Comparison of ENCODE assay signal across 8 cellular contexts in genomic region chr6:85643530-85644373, GRCh38. TPM values are rescaled to one million over a fixed set of nuclear protein-coding genes. Genes with fewer than 3 reads are reported as not detected.
DNase-seq lines count a peak whose midpoint lies in the region; ATAC-seq, FAIRE-seq and TF ChIP-seq lines count a peak whose summit lies in the region.

No MANE protein-coding gene starts in this region.

- TF ChIP-seq POLR2A in GM15510 (IDR thresholded peaks at IDR 0.05; ENCODE audit: borderline replicate concordance, extremely low read depth, insufficient read length) = peak; percentile 57

- H3K9me2 ChIP-seq in hepatocyte (replicated peaks; ENCODE audit: insufficient read depth) = no peaks in the 10 kb centered on the region

- peak overlapping the region; percentile 62 for H2AFZ ChIP-seq in hepatocyte

- H3K79me2 ChIP-seq in hepatocyte = peaks cover 38% of the 10 kb centered on the region

- H3K4me2 ChIP-seq in hepatocyte = peak overlapping the region; percentile 79

- 2% methylated on average over 29 of the region's 76 CpGs for WGBS in hepatocyte (ENCODE audit: low lambda C conversion rate, missing lambda C conversion rate)

- no peaks in the 10 kb centered on the region for H3K27me3 ChIP-seq in ascending aorta
- H3K27me3 ChIP-seq in hepatocyte = no peaks in the 10 kb centered on the region

- H3K4me3 ChIP-seq in ascending aorta = peak overlapping the region; percentile 93 to 95
- peak overlapping the region; percentile 59 for H3K4me3 ChIP-seq in hepatocyte

- H3K36me3 ChIP-seq in ascending aorta = peaks cover 0 to 13% of the 10 kb centered on the region in 2 donors
- H3K36me3 ChIP-seq in hepatocyte (replicated peaks; ENCODE audit: insufficient read depth, low read depth) = no peaks in the 10 kb centered on the region

- peak; percentile 88 for DNase-seq in NCI-H1436 (lab: John Stamatoyannopoulos, UW)
- DNase-seq in T follicular helper cell (ENCODE audit: low read depth) = peak; percentile 52
- peak; percentile 61 to 95 for DNase-seq in ascending aorta (ENCODE audit: low spot score in 2 of 2)
- DNase-seq in hepatocyte (ENCODE audit: low spot score) = peak; percentile 94
- peak; percentile 97 for DNase-seq in renal cortical epithelial cell (ENCODE audit: low read depth)
- no peak for DNase-seq in D721Med (ENCODE audit: insufficient read length, low spot score)

- TF ChIP-seq CTCF in ascending aorta (IDR thresholded peaks at IDR 0.05) (no peak), hepatocyte (IDR thresholded peaks at IDR 0.05; ENCODE audit: poor library complexity) (no peak), D721Med (IDR thresholded peaks at IDR 0.05; ENCODE audit: insufficient read depth, missing control alignments) (no peak)

- H3K4me1 ChIP-seq in ascending aorta = peaks cover 0 to 15% of the 10 kb centered on the region in 2 donors
- H3K4me1 ChIP-seq in hepatocyte (ENCODE audit: insufficient read depth) = peaks cover 14% of the 10 kb centered on the region

- peaks cover 39% of the 10 kb centered on the region for H4K20me1 ChIP-seq in hepatocyte (ENCODE audit: insufficient read depth, poor library complexity, severe bottlenecking)

- no peak for FAIRE-seq in D721Med (lab: Jason Lieb, UNC)

- intact Hi-C loops in ascending aorta (cut with DNase I) = loop anchor here (1.0 to 10.0 kb wide), 5 partner anchors 35 to 1764 kb away; partner anchors contain the start of genes CFAP206, NT5E and TBX18

- H3K9me3 ChIP-seq in ascending aorta (no peaks in the 10 kb centered on the region), hepatocyte (ENCODE audit: low read depth) (no peaks in the 10 kb centered on the region)

- peak; percentile 56 for ATAC-seq in HG02852 (IDR thresholded peaks at IDR 0.05; ENCODE audit: unreplicated experiment)

- peak overlapping the region; percentile 96 to 97 for H3K27ac ChIP-seq in ascending aorta
- H3K27ac ChIP-seq in hepatocyte = peak overlapping the region; percentile 100

RNA-seq across cellular contexts. Expression of gene SYNCRIP, which starts 1.1 kb away (rescaled TPM):
- total RNA-seq in ascending aorta (25.3 TPM), hepatocyte (65.2 and 78.1 TPM in 2 replicates), renal cortical epithelial cell (79.4 and 138 TPM in 2 replicates)
- 49.7 and 62.1 TPM in 2 replicates for polyA plus RNA-seq in hepatocyte

RNA-seq across cellular contexts. Expression of gene SNX14, which starts 50.1 kb away (rescaled TPM):
- total RNA-seq in ascending aorta (63.2 TPM), hepatocyte (140 and 192 TPM in 2 replicates), renal cortical epithelial cell (179 and 213 TPM in 2 replicates)
- 46.7 and 58.4 TPM in 2 replicates for polyA plus RNA-seq in hepatocyte
